Comparison of ENCODE assay signal across 27 cellular contexts in the genomic region with DNA sequence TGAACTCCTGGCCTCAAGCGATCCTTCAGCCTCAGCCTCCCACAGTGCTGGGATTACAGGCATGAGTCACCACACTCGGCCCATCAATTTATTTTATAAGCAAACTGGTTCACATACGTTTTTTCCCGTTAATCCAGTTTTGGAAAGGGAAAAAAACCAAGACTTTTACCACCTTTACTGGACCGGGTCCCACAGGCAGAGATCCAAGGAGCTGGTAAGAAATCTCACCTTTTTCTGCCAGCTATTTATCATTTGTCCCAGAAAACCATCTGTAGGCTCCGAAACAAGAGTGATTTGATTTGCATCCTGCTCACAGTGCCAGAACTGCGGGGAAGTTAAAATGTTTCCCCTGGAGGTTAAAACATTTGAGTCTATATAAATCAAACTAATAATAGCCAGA. TPM values are rescaled to one million over a fixed set of nuclear protein-coding genes. Genes with fewer than 3 reads are reported as not detected.
DNase-seq lines count a peak whose midpoint lies in the region; ATAC-seq and TF ChIP-seq lines count a peak whose summit lies in the region.
"Had no signal": no experiment of that assay in that cellular context is flagged by ENCODE, and none has a peak within 500 bp of the region (broad histone marks: within the 10 kb centered on the region; RNA-seq: fewer than 3 reads in every experiment).

No MANE protein-coding gene starts in this region.

- in situ Hi-C loops in G401 (cut with HindIII; ENCODE audit: low sequenced_read_pairs): no loop called here

- H3K9me3 Mint-ChIP-seq in mesothelial cell of epicardium: no peaks in the 10 kb centered on the region
- H3K9me3 Mint-ChIP-seq: CD8-positive, alpha-beta memory T cell had no signal

- peaks cover 7% of the 10 kb centered on the region for H3K36me3 Mint-ChIP-seq in mesothelial cell of epicardium
- H3K36me3 Mint-ChIP-seq: CD14-positive monocyte; CD8-positive, alpha-beta memory T cell had no signal

- H3K27me3 Mint-ChIP-seq in mesothelial cell of epicardium (ENCODE audit: low read depth): peaks cover 6% of the 10 kb centered on the region
- H3K27me3 Mint-ChIP-seq: CD8-positive, alpha-beta memory T cell had no signal

- peaks cover 10% of the 10 kb centered on the region for H3K4me1 Mint-ChIP-seq in mesothelial cell of epicardium
- H3K4me1 Mint-ChIP-seq: CD8-positive, alpha-beta memory T cell had no signal

- no peak for TF ChIP-seq CTCF in mesothelial cell of epicardium (IDR thresholded peaks at IDR 0.05; ENCODE audit: unreplicated experiment)

- intact Hi-C loops in left ventricle myocardium superior (cut with micrococcal nuclease): no loop called here

- no peak overlapping the region for H3K4me3 Mint-ChIP-seq in mesothelial cell of epicardium
- H3K4me3 Mint-ChIP-seq: CD14-positive monocyte; CD8-positive, alpha-beta memory T cell had no signal

- peak overlapping the region; percentile 26 for H3K27ac Mint-ChIP-seq in mesothelial cell of epicardium
- H3K27ac Mint-ChIP-seq: CD14-positive monocyte; CD8-positive, alpha-beta memory T cell had no signal

- DNase-seq in G401 (ENCODE audit: low spot score) (peak; percentile 92), amniotic epithelial cell (ENCODE audit: low read depth) (peak; percentile 7), mesothelial cell of epicardium (ENCODE audit: low spot score in 2 of 2, unreplicated experiment in 2 of 2) (no peak), superior temporal gyrus (ENCODE audit: extremely low spot score) (peak; percentile 53), left ventricle myocardium superior (no peak), NCI-H146 treated with DMSO at 0.1 percent for 48 hours (lab: John Stamatoyannopoulos, UW; ENCODE audit: unreplicated experiment) (no peak)
- no peak for DNase-seq in stimulated activated naive CD4-positive, alpha-beta T cell (lab: John Stamatoyannopoulos, UW)
- DNase-seq: AML-193; CD8-positive, alpha-beta memory T cell; DMS 273 treated with DMSO at 0.1 percent for 48 hours; DMS79; EL; GF-D8; H7; Karpas-422; NCI-H1105 treated with DMSO at 0.1 percent for 48 hours; NCI-H146; NCI-H2029; NCI-H446 treated with DMSO at 0.1 percent for 48 hours; NCI-H526 treated with DMSO at 0.1 percent for 48 hours; SIG-M5; SK-N-SH; SW 1271 had no signal

- ATAC-seq in left ventricle myocardium superior: no peak
- ATAC-seq: A549, Panc1 had no signal

RNA-seq across cellular contexts. Expression of a gene that starts 6.3 kb away (rescaled TPM):
- total RNA-seq in G401 (2014; rRNA removed; shearing (Covaris generic)): not detected in 2 replicates
- total RNA-seq in mesothelial cell of epicardium (0.20 TPM in 1 of 3 replicates, not detected in the others), left ventricle myocardium superior (not detected)
- total RNA-seq: CD8-positive, alpha-beta memory T cell had no signal

RNA-seq across cellular contexts. Expression of a gene that starts 16.6 kb away (rescaled TPM):
- 1.3 TPM in 1 of 2 replicates, not detected in the other for total RNA-seq in G401 (2014; rRNA removed; shearing (Covaris generic))
- total RNA-seq in mesothelial cell of epicardium (6.8 to 7.3 TPM (median 7.1 TPM) in 3 replicates), left ventricle myocardium superior (not detected)
- total RNA-seq: H7, HT-29 had no signal

RNA-seq across cellular contexts. Expression of a gene that starts 30.1 kb away (rescaled TPM):
- total RNA-seq in G401 (2014; rRNA removed; shearing (Covaris generic)): 0.37 and 1.5 TPM in 2 replicates
- total RNA-seq in mesothelial cell of epicardium (5.8 to 6.5 TPM (median 6.0 TPM) in 3 replicates), left ventricle myocardium superior (3.0 TPM)

RNA-seq across cellular contexts. Expression of a gene that starts 43.5 kb away (rescaled TPM):
- total RNA-seq in G401 (2014; rRNA removed; shearing (Covaris generic)): 103 TPM in 2 replicates
- total RNA-seq in mesothelial cell of epicardium (48.2 to 55.0 TPM (median 53.1 TPM) in 3 replicates), left ventricle myocardium superior (6.3 TPM)

RNA-seq across cellular contexts. Expression of a gene that starts 51.0 kb away (rescaled TPM):
- total RNA-seq in G401 (2014; rRNA removed; shearing (Covaris generic)): 2.8 and 27.4 TPM in 2 replicates
- total RNA-seq in mesothelial cell of epicardium: 1.4 to 2.1 TPM (median 1.5 TPM) in 3 replicates
- total RNA-seq in left ventricle myocardium superior: 13.7 TPM

Comparison
In these comparisons a context has a peak if more than half of its experiments do, and no peak if none do; other contexts are left out.
1. DNase-seq: peak in G401 (single experiment), amniotic epithelial cell (single experiment) and superior temporal gyrus (single experiment); none in mesothelial cell of epicardium (0 of 2), left ventricle myocardium superior (single experiment), stimulated activated naive CD4-positive, alpha-beta T cell (0 of 6) and NCI-H146 treated with DMSO at 0.1 percent for 48 hours (single experiment).